ENCODE assay signal across 12 cellular contexts in the genomic region with DNA sequence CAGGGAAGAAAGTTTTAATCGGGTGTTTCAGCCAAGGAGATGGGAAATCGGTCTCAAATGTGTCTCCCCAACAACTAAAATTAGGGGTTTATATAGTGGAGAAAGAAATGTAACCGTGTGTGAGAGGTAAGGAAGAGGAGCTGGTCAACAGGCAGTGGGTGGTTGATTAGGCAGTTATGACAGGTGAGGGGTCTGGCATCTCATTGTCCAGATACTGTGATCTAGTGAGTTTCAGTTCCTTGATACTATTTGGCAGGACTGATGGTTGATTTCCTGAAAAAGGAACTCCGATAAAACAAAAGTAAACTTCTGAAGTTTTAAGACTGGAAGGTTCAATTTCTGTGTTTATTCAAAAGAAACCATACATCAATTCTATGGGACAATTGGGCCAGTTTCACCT.
DNase-seq lines count a peak whose midpoint lies in the region; ATAC-seq and TF ChIP-seq lines count a peak whose summit lies in the region.
"Had no signal": no experiment of that assay in that cellular context is flagged by ENCODE, and none has a peak within 500 bp of the region (broad histone marks: within the 10 kb centered on the region; RNA-seq: fewer than 3 reads in every experiment).

No MANE protein-coding gene starts in this region.

- peaks cover 20% of the 10 kb centered on the region for H3K4me1 Mint-ChIP-seq in stimulated activated naive CD8-positive, alpha-beta T cell treated with anti-CD3 and anti-CD28 coated beads, Interleukin-15, Interleukin-2, amounts not matched to agents 100 ng/mL and 50 ng/mL, for 24 hours (ENCODE audit: low read depth)
- peaks cover 12% of the 10 kb centered on the region for H3K4me1 Mint-ChIP-seq in stimulated activated naive CD8-positive, alpha-beta T cell treated with anti-CD3 and anti-CD28 coated beads, Interleukin-15, amount 100 ng/mL, for 72 hours
- H3K4me1 Mint-ChIP-seq in effector memory CD8-positive, alpha-beta T cell (ENCODE audit: low read depth in 2 of 2): peaks cover 11 to 12% of the 10 kb centered on the region in 2 donors
- peaks cover 7% of the 10 kb centered on the region for H3K4me1 Mint-ChIP-seq in osteocyte (ENCODE audit: unreplicated experiment)

- H3K9me3 Mint-ChIP-seq in stimulated activated naive CD8-positive, alpha-beta T cell treated with anti-CD3 and anti-CD28 coated beads, Interleukin-15, Interleukin-2, amounts not matched to agents 100 ng/mL and 50 ng/mL, for 24 hours: peaks cover 7% of the 10 kb centered on the region
- H3K9me3 Mint-ChIP-seq in stimulated activated naive CD8-positive, alpha-beta T cell treated with anti-CD3 and anti-CD28 coated beads, Interleukin-15, amount 100 ng/mL, for 72 hours: no peaks in the 10 kb centered on the region
- no peaks in the 10 kb centered on the region for H3K9me3 Mint-ChIP-seq in effector memory CD8-positive, alpha-beta T cell
- H3K9me3 Mint-ChIP-seq in osteocyte (ENCODE audit: unreplicated experiment): no peaks in the 10 kb centered on the region

- no peaks in the 10 kb centered on the region for H3K27me3 Mint-ChIP-seq in stimulated activated naive CD8-positive, alpha-beta T cell treated with anti-CD3 and anti-CD28 coated beads, Interleukin-15, Interleukin-2, amounts not matched to agents 100 ng/mL and 50 ng/mL, for 24 hours
- peaks cover 8% of the 10 kb centered on the region for H3K27me3 Mint-ChIP-seq in stimulated activated naive CD8-positive, alpha-beta T cell treated with anti-CD3 and anti-CD28 coated beads, Interleukin-15, amount 100 ng/mL, for 72 hours
- H3K27me3 Mint-ChIP-seq in effector memory CD8-positive, alpha-beta T cell: peaks cover 0 to 16% of the 10 kb centered on the region in 2 donors
- H3K27me3 Mint-ChIP-seq in osteocyte (ENCODE audit: unreplicated experiment): no peaks in the 10 kb centered on the region

- no peak for DNase-seq in stimulated activated naive CD8-positive, alpha-beta T cell treated with anti-CD3 and anti-CD28 coated beads, Interleukin-15, amount 100 ng/mL, for 72 hours
- DNase-seq in OCI-M1 (lab: John Stamatoyannopoulos, UW) (peak; percentile 34), osteocyte (ENCODE audit: extremely low spot score, unreplicated experiment) (no peak), NOMO-1 treated with DMSO at 0.1 percent for 48 hours (lab: John Stamatoyannopoulos, UW; ENCODE audit: unreplicated experiment) (no peak), ureter (ENCODE audit: low spot score) (no peak)
- DNase-seq in effector memory CD8-positive, alpha-beta T cell: no peak
- DNase-seq: 8988T, NCI-H187, NCI-H526 treated with DMSO at 0.1 percent for 48 hours, PC-9 had no signal

- no peak overlapping the region for H3K4me3 Mint-ChIP-seq in stimulated activated naive CD8-positive, alpha-beta T cell treated with anti-CD3 and anti-CD28 coated beads, Interleukin-15, Interleukin-2, amounts not matched to agents 100 ng/mL and 50 ng/mL, for 24 hours
- no peak overlapping the region for H3K4me3 Mint-ChIP-seq in stimulated activated naive CD8-positive, alpha-beta T cell treated with anti-CD3 and anti-CD28 coated beads, Interleukin-15, amount 100 ng/mL, for 72 hours
- peak overlapping the region; percentile 5 to 34 for H3K4me3 Mint-ChIP-seq in effector memory CD8-positive, alpha-beta T cell
- H3K4me3 Mint-ChIP-seq in osteocyte (ENCODE audit: unreplicated experiment): no peak overlapping the region

- no peak for TF ChIP-seq CTCF in osteocyte (IDR thresholded peaks at IDR 0.05)

- H3K27ac Mint-ChIP-seq in stimulated activated naive CD8-positive, alpha-beta T cell treated with anti-CD3 and anti-CD28 coated beads, Interleukin-15, Interleukin-2, amounts not matched to agents 100 ng/mL and 50 ng/mL, for 24 hours: peak overlapping the region; percentile 38
- H3K27ac Mint-ChIP-seq in stimulated activated naive CD8-positive, alpha-beta T cell treated with anti-CD3 and anti-CD28 coated beads, Interleukin-15, amount 100 ng/mL, for 72 hours: no peak overlapping the region
- peak overlapping the region; percentile 94 for H3K27ac Mint-ChIP-seq in effector memory CD8-positive, alpha-beta T cell
- no peak overlapping the region for H3K27ac Mint-ChIP-seq in osteocyte (ENCODE audit: unreplicated experiment)

- no peaks in the 10 kb centered on the region for H3K36me3 Mint-ChIP-seq in stimulated activated naive CD8-positive, alpha-beta T cell treated with anti-CD3 and anti-CD28 coated beads, Interleukin-15, Interleukin-2, amounts not matched to agents 100 ng/mL and 50 ng/mL, for 24 hours (ENCODE audit: low read depth)
- no peaks in the 10 kb centered on the region for H3K36me3 Mint-ChIP-seq in effector memory CD8-positive, alpha-beta T cell (ENCODE audit: insufficient read depth)
- H3K36me3 Mint-ChIP-seq in osteocyte (ENCODE audit: unreplicated experiment): no peaks in the 10 kb centered on the region

- ATAC-seq in stimulated activated naive CD8-positive, alpha-beta T cell treated with anti-CD3 and anti-CD28 coated beads, Interleukin-15, amount 100 ng/mL, for 72 hours: no peak
- ATAC-seq in effector memory CD8-positive, alpha-beta T cell (replicated peaks): no peak
- no peak for ATAC-seq in GM19035 (IDR thresholded peaks at IDR 0.05; ENCODE audit: unreplicated experiment)

Comparison
In these comparisons a context has a peak if more than half of its experiments do, and no peak if none do; other contexts are left out.
1. H3K27ac Mint-ChIP-seq: peak in stimulated activated naive CD8-positive, alpha-beta T cell treated with anti-CD3 and anti-CD28 coated beads, Interleukin-15, Interleukin-2, amounts not matched to agents 100 ng/mL and 50 ng/mL, for 24 hours (single experiment) and effector memory CD8-positive, alpha-beta T cell (2 of 2); none in stimulated activated naive CD8-positive, alpha-beta T cell treated with anti-CD3 and anti-CD28 coated beads, Interleukin-15, amount 100 ng/mL, for 72 hours (0 of 2) and osteocyte (single experiment).
2. H3K4me3 Mint-ChIP-seq: peak in effector memory CD8-positive, alpha-beta T cell (2 of 2); none in stimulated activated naive CD8-positive, alpha-beta T cell treated with anti-CD3 and anti-CD28 coated beads, Interleukin-15, Interleukin-2, amounts not matched to agents 100 ng/mL and 50 ng/mL, for 24 hours (single experiment), stimulated activated naive CD8-positive, alpha-beta T cell treated with anti-CD3 and anti-CD28 coated beads, Interleukin-15, amount 100 ng/mL, for 72 hours (0 of 2) and osteocyte (single experiment).